ENCODE assay signal across 10 cellular contexts in the genomic region with DNA sequence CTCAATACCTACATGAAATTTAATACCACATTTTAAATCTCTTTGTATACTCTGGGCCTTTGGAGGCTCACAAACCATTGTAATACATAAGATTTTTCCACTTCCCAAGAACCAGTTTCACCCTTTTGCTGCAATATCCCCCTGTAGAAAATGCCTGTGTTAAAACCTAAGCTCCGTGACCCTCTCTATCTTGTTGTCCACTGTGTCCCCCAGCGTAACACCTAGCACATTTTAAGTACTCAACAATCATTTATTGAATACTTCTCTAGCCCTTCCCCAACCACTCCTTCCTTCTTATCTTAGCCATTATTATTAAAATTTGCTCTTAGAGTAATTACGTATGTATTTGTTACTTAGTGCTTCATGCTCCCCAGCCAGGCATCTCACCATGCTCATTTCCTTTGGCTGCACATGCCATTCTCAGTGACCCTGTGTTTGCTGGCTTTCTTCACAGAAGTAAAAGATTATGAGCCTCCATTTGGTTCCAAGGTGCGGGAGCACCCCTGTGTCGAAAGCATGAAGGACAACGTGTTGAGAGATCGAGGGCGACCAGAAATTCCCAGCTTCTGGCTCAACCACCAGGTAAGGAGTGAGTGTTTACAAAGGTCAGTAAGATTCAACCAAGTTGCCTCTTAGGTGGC.
DNase-seq lines count a peak whose midpoint lies in the region; ATAC-seq and TF ChIP-seq lines count a peak whose summit lies in the region.
"Had no signal": no experiment of that assay in that cellular context is flagged by ENCODE, and none has a peak within 500 bp of the region (broad histone marks: within the 10 kb centered on the region; RNA-seq: fewer than 3 reads in every experiment).

No MANE protein-coding gene starts in this region.

- CTCF ChIA-PET in Calu3 (lab: Charles Lee) (interaction anchor here (0.9 to 1.8 kb wide), 4 partner anchors 9 to 369 kb away, joined by 3 to 7 read pairs (median 4); a partner anchor contains a TSS), T-cell (lab: Charles Lee) (interaction anchor here in 1 of 2 donors (1.0 kb wide), 1 partner anchor 11 kb away, joined by 3 read pairs; no protein-coding TSS in a partner anchor)

- peak overlapping the region; percentile 63 for H3K27ac Mint-ChIP-seq in Calu3 (ENCODE audit: unreplicated experiment)
- H3K27ac Mint-ChIP-seq in T-cell: peak overlapping the region; percentile 94 to 96
- H3K27ac Mint-ChIP-seq in immature natural killer cell: peak overlapping the region; percentile 4 to 90 (median 54)

- H3K9me3 Mint-ChIP-seq in Calu3 (ENCODE audit: low read depth, unreplicated experiment) (no peaks in the 10 kb centered on the region), T-cell (no peaks in the 10 kb centered on the region), immature natural killer cell (no peaks in the 10 kb centered on the region)

- H2BK5ac ChIP-seq in neuronal stem cell (ENCODE audit: low read length): no peak overlapping the region

- intact Hi-C loops in Calu3 (cut with micrococcal nuclease; ENCODE audit: unreplicated experiment) (loop anchor here (5.0 kb wide), 1 partner anchor 81 kb away; a partner anchor contains a TSS), spleen (cut with DNase I; ENCODE audit: low total_unique reads) (no loop called here)

- H3K4me1 ChIP-seq in spleen: peaks cover 31 to 100% (median 86%) of the 10 kb centered on the region in 6 donors
- peaks cover 0 to 2% of the 10 kb centered on the region in 2 donors for H3K4me1 ChIP-seq in neuronal stem cell (ENCODE audit: control insufficient read depth in 2 of 2, insufficient read depth in 1 of 2, low read depth in 1 of 2, low read length in 2 of 2)

- H3K79me1 ChIP-seq in neuronal stem cell (ENCODE audit: low read depth, low read length): no peaks in the 10 kb centered on the region

- H3K18ac ChIP-seq in neuronal stem cell (ENCODE audit: low read length): no peak overlapping the region

- peak overlapping the region; percentile 22 to 80 (median 75) for H3K27ac ChIP-seq in spleen
- no peak overlapping the region for H3K27ac ChIP-seq in neuronal stem cell (replicated peaks; ENCODE audit: low read length)

- H3K4me3 ChIP-seq in spleen (no peak overlapping the region), neuronal stem cell (ENCODE audit: low read length in 2 of 2) (no peak overlapping the region)
- H3K4me3 ChIP-seq: K562 had no signal

- H3K27me3 Mint-ChIP-seq in Calu3 (ENCODE audit: unreplicated experiment) (no peaks in the 10 kb centered on the region), T-cell (no peaks in the 10 kb centered on the region), immature natural killer cell (ENCODE audit: low read depth in 3 of 3) (peaks cover 0 to 1% (median 0%) of the 10 kb centered on the region in 3 donors)

- H4K91ac ChIP-seq in neuronal stem cell (ENCODE audit: low read depth, low read length, poor library complexity): no peak overlapping the region

- no peak for ATAC-seq in T-cell (replicated peaks in 1 of 4)
- ATAC-seq: K562 had no signal

- WGBS in spleen, 5 donors: 84 to 95% (median 89%) methylated on average over 8 of the region's 8 CpGs
- no CpG with 5 or more reads among the region's 8 CpGs for WGBS in neuronal stem cell (ENCODE audit: extremely low coverage in 2 of 2, insufficient read length in 2 of 2, insufficient replicate concordance in 1 of 2), 2 donors

- H3K36me3 Mint-ChIP-seq in Calu3 (ENCODE audit: insufficient read depth, unreplicated experiment) (peaks cover 34% of the 10 kb centered on the region), T-cell (peaks cover 71% of the 10 kb centered on the region), immature natural killer cell (peaks cover 0 to 44% (median 20%) of the 10 kb centered on the region in 3 donors)

- H3K36me3 ChIP-seq in spleen (peaks cover 0 to 100% (median 56%) of the 10 kb centered on the region in 6 donors), neuronal stem cell (replicated peaks in 1 of 2; ENCODE audit: control insufficient read depth in 2 of 2, insufficient read depth in 2 of 2, low read length in 2 of 2) (peaks cover 0 to 94% of the 10 kb centered on the region in 2 donors)

- H3K23ac ChIP-seq in neuronal stem cell (ENCODE audit: low read depth, low read length, poor library complexity): no peak overlapping the region

- TF ChIP-seq POLR2A in spleen (IDR thresholded peaks at IDR 0.05): no peak

- no peak overlapping the region for H2BK15ac ChIP-seq in neuronal stem cell (ENCODE audit: low read length)

- no peak overlapping the region for H2AK5ac ChIP-seq in neuronal stem cell (ENCODE audit: low read depth, low read length)

- BruUV-seq in Calu3 (replicated peaks; lab: Mats Ljungman, UMichigan): no TSS peak

- no peak overlapping the region for H3K9ac ChIP-seq in neuronal stem cell (ENCODE audit: low read depth, low read length, poor library complexity)

- no peak overlapping the region for H2AFZ ChIP-seq in neuronal stem cell (ENCODE audit: low read length)

- no peak overlapping the region for H3K4me2 ChIP-seq in neuronal stem cell (ENCODE audit: insufficient read depth, low read length, poor library complexity, severe bottlenecking)

- DNase-seq in Calu3 (no peak), T-cell (no peak), immature natural killer cell (no peak), spleen (no peak), neuronal stem cell (ENCODE audit: low spot score) (no peak), A172 (ENCODE audit: low spot score) (no peak), NCI-H1694 (lab: John Stamatoyannopoulos, UW) (no peak)
- DNase-seq: GOT3; stimulated activated CD8-positive, alpha-beta memory T cell treated with anti-CD3 and anti-CD28 coated beads, Interleukin-4, amount 100 ng/mL, for 48 hours had no signal

- no peak overlapping the region for H3K4me3 Mint-ChIP-seq in Calu3 (ENCODE audit: low read depth, unreplicated experiment)
- peak overlapping the region in 1 of 3 donors; percentile 32 for H3K4me3 Mint-ChIP-seq in T-cell
- no peak overlapping the region for H3K4me3 Mint-ChIP-seq in immature natural killer cell

- H3K27me3 ChIP-seq in spleen (replicated peaks in 1 of 7): no peaks in the 10 kb centered on the region
- no peaks in the 10 kb centered on the region for H3K27me3 ChIP-seq in neuronal stem cell (ENCODE audit: control insufficient read depth in 3 of 3, insufficient read depth in 3 of 3, low read depth in 1 of 3, low read length in 3 of 3)

- TF ChIP-seq CTCF in Calu3 (IDR thresholded peaks at IDR 0.05; ENCODE audit: unreplicated experiment) (no peak), spleen (IDR thresholded peaks at IDR 0.05 in 8 of 11, conservative IDR thresholded peaks at IDR 0.05 in 3 of 11) (no peak)

- H3K4me1 Mint-ChIP-seq in Calu3 (ENCODE audit: low read depth, unreplicated experiment): peaks cover 56% of the 10 kb centered on the region
- H3K4me1 Mint-ChIP-seq in T-cell: peaks cover 96 to 98% (median 98%) of the 10 kb centered on the region in 3 donors
- H3K4me1 Mint-ChIP-seq in immature natural killer cell: peaks cover 73 to 88% of the 10 kb centered on the region in 2 donors

- H3K4ac ChIP-seq in neuronal stem cell (ENCODE audit: low read length): no peak overlapping the region

- H3K9me3 ChIP-seq in spleen: no peaks in the 10 kb centered on the region
- H3K9me3 ChIP-seq in neuronal stem cell (replicated peaks in 1 of 2; ENCODE audit: control insufficient read depth in 2 of 2, insufficient read depth in 1 of 2, low read depth in 1 of 2, low read length in 2 of 2): peaks cover 0 to 8% of the 10 kb centered on the region in 2 donors

- POLR2A ChIA-PET in T-cell (lab: Charles Lee): no interaction called here

- H2BK12ac ChIP-seq in neuronal stem cell (ENCODE audit: low read length): no peak overlapping the region

- H2BK120ac ChIP-seq in neuronal stem cell (ENCODE audit: low read depth, low read length): no peak overlapping the region

- no peak overlapping the region for H3K14ac ChIP-seq in neuronal stem cell (ENCODE audit: low read length)

- no peak overlapping the region for H4K8ac ChIP-seq in neuronal stem cell (ENCODE audit: low read depth, low read length)
